1 cellular context compared by ENCODE assay signal in genomic region chr2:2503864-2504418, GRCh38.
TF ChIP-seq lines count a peak whose summit lies in the region.

No MANE protein-coding gene starts in this region.

TF ChIP-seq in GM12878, 131 proteins besides CTCF, POLR2A, EP300 and RAD21 (continued from another document):
- TF ChIP-seq E4F1 (IDR thresholded peaks at IDR 0.05; ENCODE audit: borderline replicate concordance, partially characterized antibody) (no peak), PBX3 (IDR thresholded peaks at IDR 0.05; ENCODE audit: insufficient replicate concordance, low read depth, low read length) (no peak), MTA2 (IDR thresholded peaks at IDR 0.05; ENCODE audit: low read depth) (no peak), SKIL (IDR thresholded peaks at IDR 0.05; ENCODE audit: low read depth, poor library complexity, severe bottlenecking) (no peak), RFX5 (IDR thresholded peaks at IDR 0.05; ENCODE audit: low read depth, low read length) (no peak), SP1 (IDR thresholded peaks at IDR 0.05; ENCODE audit: low read depth, low read length) (no peak), NR2C1 (IDR thresholded peaks at IDR 0.05) (no peak)
